Comparison of ENCODE assay signal across 22 cellular contexts in genomic region chr6:122956376-122956775, GRCh38. TPM values are rescaled to one million over a fixed set of nuclear protein-coding genes. Genes with fewer than 3 reads are reported as not detected.
DNase-seq lines count a peak whose midpoint lies in the region; TF ChIP-seq lines count a peak whose summit lies in the region.
"Had no signal": no experiment of that assay in that cellular context is flagged by ENCODE, and none has a peak within 500 bp of the region (broad histone marks: within the 10 kb centered on the region; RNA-seq: fewer than 3 reads in every experiment).

No MANE protein-coding gene starts in this region.

- H3K9ac ChIP-seq in endodermal cell (ENCODE audit: extremely low read depth, low read length, poor library complexity, severe bottlenecking): no peak overlapping the region

- no peak for TF ChIP-seq CTCF in endodermal cell (conservative IDR thresholded peaks at IDR 0.05)

- no peak overlapping the region for H3K27ac ChIP-seq in endodermal cell (ENCODE audit: low read depth, low read length)
- H3K27ac ChIP-seq: C4-2B, SJCRH30 had no signal

- H3K4me3 Mint-ChIP-seq in endodermal cell: no peak overlapping the region
- H3K4me3 Mint-ChIP-seq: T-cell; T-helper 2 cell treated with Interferon-gamma antibody and Interleukin-4, amounts not matched to agents 5 μg/mL and 100 μg/mL, for 36 hours had no signal

- peaks cover 10% of the 10 kb centered on the region for H3K36me3 Mint-ChIP-seq in endodermal cell (ENCODE audit: low read depth)
- H3K36me3 Mint-ChIP-seq: T-cell had no signal

- H3K27me3 ChIP-seq in endodermal cell (ENCODE audit: control insufficient read depth, insufficient read depth, low read length, poor library complexity, severe bottlenecking): no peaks in the 10 kb centered on the region
- H3K27me3 ChIP-seq: SJCRH30 had no signal

- H3K9me3 Mint-ChIP-seq in endodermal cell: peaks cover 65% of the 10 kb centered on the region

- H3K27me3 Mint-ChIP-seq in endodermal cell (ENCODE audit: insufficient read depth): no peaks in the 10 kb centered on the region
- H3K27me3 Mint-ChIP-seq: T-cell had no signal

- no peaks in the 10 kb centered on the region for H3K4me1 ChIP-seq in endodermal cell (ENCODE audit: control insufficient read depth, insufficient read depth, low read length)
- H3K4me1 ChIP-seq: HAP-1, SJCRH30 had no signal

- DNase-seq in NCI-H82 (lab: John Stamatoyannopoulos, UW) (peak; percentile 4), NCI-H82 treated with DMSO at 0.1 percent for 48 hours (lab: John Stamatoyannopoulos, UW; ENCODE audit: unreplicated experiment) (no peak), endodermal cell (no peak), iPS-NIHi11 (ENCODE audit: low spot score) (no peak), NCI-H1694 treated with DMSO at 0.1 percent for 48 hours (lab: John Stamatoyannopoulos, UW) (no peak)
- DNase-seq in Jurkat, Clone E6-1 (ENCODE audit: low read depth, low spot score): peak; percentile 1
- no peak for DNase-seq in stimulated activated CD8-positive, alpha-beta memory T cell treated with anti-CD3 and anti-CD28 coated beads, Interleukin-4, amount 100 ng/mL, for 48 hours
- DNase-seq: AML-193, DMS79, IMR-90, NCI-H1694, NCI-H2081 treated with DMSO at 0.1 percent for 48 hours, NCI-H748 treated with DMSO at 0.1 percent for 48 hours, OCI-M1, T-cell had no signal

- peaks cover 4% of the 10 kb centered on the region for H3K4me1 Mint-ChIP-seq in endodermal cell
- H3K4me1 Mint-ChIP-seq: T-cell had no signal

- H3K4me3 ChIP-seq in Jurkat, Clone E6-1 (ENCODE audit: low read length): no peak overlapping the region
- peak overlapping the region; percentile 61 for H3K4me3 ChIP-seq in endodermal cell (ENCODE audit: low read length)
- H3K4me3 ChIP-seq: HAP-1, SJCRH30 had no signal

- H3K9me3 ChIP-seq in endodermal cell (ENCODE audit: control insufficient read depth, low read length): peaks cover 51% of the 10 kb centered on the region
- H3K9me3 ChIP-seq: HAP-1, SJCRH30 had no signal

- H3K27ac Mint-ChIP-seq in endodermal cell: no peak overlapping the region
- H3K27ac Mint-ChIP-seq: T-cell; T-helper 2 cell treated with Interferon-gamma antibody and Interleukin-4, amounts not matched to agents 5 μg/mL and 100 μg/mL, for 36 hours had no signal

- H3K36me3 ChIP-seq in endodermal cell (ENCODE audit: control insufficient read depth, insufficient read depth, low read length): no peaks in the 10 kb centered on the region
- H3K36me3 ChIP-seq: HAP-1, SJCRH30 had no signal

- 90% methylated on average over 2 of the region's 2 CpGs; no CpG with 5 or more reads in 1 of the 2 experiments for WGBS in endodermal cell (ENCODE audit: insufficient coverage in 1 of 2, insufficient read length in 1 of 2), 2 experiments

RNA-seq across cellular contexts. Expression of gene CLVS2, which starts 39.7 kb away (rescaled TPM):
- polyA plus RNA-seq in Jurkat, Clone E6-1 (2012; ENCODE audit: insufficient read depth, insufficient read length): not detected
- total RNA-seq in endodermal cell: 10 to 100 TPM; 38.9 to 48.1 TPM
- 6.1 TPM for polyA plus RNA-seq in endodermal cell (2013, experiment 1 of 2)
- polyA plus RNA-seq in endodermal cell (2013, experiment 2 of 2): 6.6 TPM
- total RNA-seq: A172, IMR-90, NCI-H460, SJCRH30, T-cell had no signal
- polyA plus RNA-seq: AG04450 had no signal

Comparison
In these comparisons a context has a peak if more than half of its experiments do, and no peak if none do; other contexts are left out.
1. DNase-seq: peak in NCI-H82 (single experiment) and Jurkat, Clone E6-1 (single experiment); none in NCI-H82 treated with DMSO at 0.1 percent for 48 hours (single experiment), endodermal cell (single experiment), iPS-NIHi11 (single experiment), NCI-H1694 treated with DMSO at 0.1 percent for 48 hours (single experiment) and stimulated activated CD8-positive, alpha-beta memory T cell treated with anti-CD3 and anti-CD28 coated beads, Interleukin-4, amount 100 ng/mL, for 48 hours (single experiment).